8 cellular contexts compared by ENCODE assay signal in genomic region chr7:130896898-130897514, GRCh38.
A peak's percentile ranks its signal among the peaks of the same experiment; 100 is the strongest.
DNase-seq lines count a peak whose midpoint lies in the region; ATAC-seq, FAIRE-seq and TF ChIP-seq lines count a peak whose summit lies in the region.

No MANE protein-coding gene starts in this region.

- peak; percentile 42 for ATAC-seq in HG03378 (IDR thresholded peaks at IDR 0.05; ENCODE audit: unreplicated experiment)
- ATAC-seq in HG03521 (IDR thresholded peaks at IDR 0.05; ENCODE audit: unreplicated experiment), result no peak

- H3K4me3 ChIP-seq in tibial artery, result no peak overlapping the region

- peaks cover 0 to 40% (median 21%) of the 10 kb centered on the region in 3 donors for H3K36me3 ChIP-seq in tibial artery

- peaks cover 0 to 80% (median 61%) of the 10 kb centered on the region in 4 donors for H3K4me1 ChIP-seq in tibial artery

- intact Hi-C loops in tibial artery (cut with DNase I; ENCODE audit: low total_unique reads), result loop anchor here (1.0 to 5.0 kb wide), 3 partner anchors 110 to 210 kb away; no protein-coding TSS in a partner anchor

- FAIRE-seq in G401.6 (lab: Jason Lieb, UNC), result peak; percentile 3

- H3K27me3 ChIP-seq in tibial artery, result no peaks in the 10 kb centered on the region

- peak; percentile 40 for DNase-seq in SHP77 treated with DMSO at 0.1 percent for 48 hours (lab: John Stamatoyannopoulos, UW)
- peak; percentile 27 to 50 (median 47) for DNase-seq in activated naive CD4-positive, alpha-beta T cell (lab: John Stamatoyannopoulos, UW)
- DNase-seq in foreskin melanocyte, result peak; percentile 85
- peak in 53 of 56 donors; percentile 18 to 88 (median 63) for DNase-seq in nucleus accumbens (lab: John Stamatoyannopoulos, UW)
- DNase-seq in tibial artery, result no peak

- peak; percentile 76 to 82 for TF ChIP-seq CTCF in tibial artery (IDR thresholded peaks at IDR 0.05)

- H3K9me3 ChIP-seq in tibial artery, result no peaks in the 10 kb centered on the region

- peak overlapping the region; percentile 73 to 82 for H3K27ac ChIP-seq in tibial artery

Comparison
In these comparisons a context has a peak if more than half of its experiments do, and no peak if none do; other contexts are left out.
1. DNase-seq: peak in SHP77 treated with DMSO at 0.1 percent for 48 hours (single experiment), activated naive CD4-positive, alpha-beta T cell (4 of 4), foreskin melanocyte (single experiment) and nucleus accumbens (53 of 56); none in tibial artery (0 of 2).